In the genomic region with DNA sequence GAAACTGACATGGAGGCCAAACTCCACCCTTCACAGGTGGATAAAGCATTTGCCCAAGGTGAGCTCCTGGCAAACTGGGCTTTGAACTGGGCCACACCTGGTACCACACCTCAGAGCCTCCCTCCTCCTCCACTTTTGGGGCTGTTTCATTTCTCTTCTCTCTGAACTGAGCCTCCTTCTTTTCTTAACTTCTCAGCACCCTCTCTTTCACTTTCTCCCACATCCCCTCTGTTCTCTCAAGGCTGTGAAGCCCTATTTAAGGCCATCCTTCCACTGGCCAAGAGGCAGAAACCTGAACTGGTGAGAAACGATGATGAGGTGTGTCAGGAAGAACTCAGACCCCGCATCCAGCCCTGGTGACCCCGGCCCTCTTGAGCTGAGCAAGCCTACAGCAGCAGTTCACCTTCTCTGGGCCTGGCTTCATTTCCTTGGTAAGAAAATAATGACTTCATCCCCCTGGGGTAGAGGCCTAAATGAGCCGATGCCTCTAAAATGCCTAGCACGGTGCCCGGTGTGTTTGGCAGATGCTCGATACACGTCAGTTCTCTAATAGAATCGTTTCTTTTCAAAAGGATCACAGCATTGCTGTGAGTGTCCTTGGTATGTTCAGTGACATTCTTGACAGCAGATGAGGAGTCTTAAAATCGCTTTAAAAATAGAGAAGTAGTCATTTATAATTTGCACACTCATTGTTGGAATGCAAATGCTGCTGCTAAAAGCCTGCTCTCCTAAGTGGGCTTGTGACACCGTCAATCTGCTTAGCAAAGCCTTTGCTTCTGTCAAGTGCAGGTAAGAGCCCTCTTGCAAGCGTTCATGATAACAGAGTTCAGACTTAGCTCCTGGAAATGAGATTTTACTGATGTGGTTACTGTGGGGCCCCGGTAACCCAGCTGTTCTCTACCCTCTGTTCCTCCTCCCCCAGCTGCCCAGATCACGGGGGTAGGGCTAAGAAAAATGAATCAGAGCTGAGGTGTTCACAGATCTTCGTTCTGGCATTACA, we compare ENCODE assay signal across 9 cellular contexts.
DNase-seq lines count a peak whose midpoint lies in the region; ATAC-seq and TF ChIP-seq lines count a peak whose summit lies in the region.
"Had no signal": no experiment of that assay in that cellular context is flagged by ENCODE, and none has a peak within 500 bp of the region (broad histone marks: within the 10 kb centered on the region; RNA-seq: fewer than 3 reads in every experiment).

No MANE protein-coding gene starts in this region.

- no peaks in the 10 kb centered on the region for H3K79me2 ChIP-seq in PC-3 (ENCODE audit: low read length)

- H3K4me2 ChIP-seq in PC-3 (ENCODE audit: low read length): no peak overlapping the region

- H3K36me3 ChIP-seq in PC-3 (ENCODE audit: low read depth, low read length): no peaks in the 10 kb centered on the region
- H3K36me3 ChIP-seq: uterus had no signal

- no peaks in the 10 kb centered on the region for H3F3A ChIP-seq in PC-3 (ENCODE audit: low read length, unreplicated experiment)

- no TSS peak for BruUV-seq in PC-3 (replicated peaks; lab: Mats Ljungman, UMichigan)

- intact Hi-C loops in PC-3 (cut with micrococcal nuclease): no loop called here

- no peak overlapping the region for H3K4me3 ChIP-seq in PC-3 (ENCODE audit: low read length)
- H3K4me3 ChIP-seq: uterus had no signal

- no peaks in the 10 kb centered on the region for H3K9me2 ChIP-seq in PC-3 (replicated peaks; ENCODE audit: low read length)

- H3K9ac ChIP-seq in PC-3 (ENCODE audit: low read length): no peak overlapping the region

- TF ChIP-seq CTCF in PC-3 (conservative IDR thresholded peaks at IDR 0.05; ENCODE audit: low read depth, low read length): no peak

- H4K20me1 ChIP-seq in PC-3 (ENCODE audit: low read length): no peaks in the 10 kb centered on the region

- peaks cover 65% of the 10 kb centered on the region for H3K27me3 ChIP-seq in PC-3 (ENCODE audit: low read length)
- H3K27me3 ChIP-seq: uterus had no signal

- peak; percentile 52 for DNase-seq in activated CD4-positive, alpha-beta T cell treated with anti-CD3 and anti-CD28 coated beads for 1 hour
- DNase-seq in central memory CD4-positive, alpha-beta T cell: peak; percentile 78
- DNase-seq in stimulated activated CD8-positive, alpha-beta memory T cell treated with anti-CD3 and anti-CD28 coated beads, Interleukin-7, amount 100 ng/mL, for 1 hour (ENCODE audit: low read depth in 2 of 2): peak; percentile 16 to 49
- DNase-seq in KG1 (lab: John Stamatoyannopoulos, UW) (no peak), PC-3 (no peak), globus pallidus (ENCODE audit: low spot score) (no peak)
- DNase-seq: uterus had no signal

- H2AFZ ChIP-seq in PC-3 (ENCODE audit: low read length): no peak overlapping the region

- CTCF ChIA-PET in PC-3 (lab: Charles Lee): no interaction called here

- POLR2A ChIA-PET in PC-3 (lab: Charles Lee; ENCODE audit: unreplicated experiment): no interaction called here

- no peak overlapping the region for H3K27ac ChIP-seq in PC-3 (ENCODE audit: low read length)
- H3K27ac ChIP-seq: uterus had no signal

- no peaks in the 10 kb centered on the region for H3K4me1 ChIP-seq in PC-3 (ENCODE audit: insufficient read depth, low read length)
- H3K4me1 ChIP-seq: uterus had no signal

- no peaks in the 10 kb centered on the region for H3K9me3 ChIP-seq in PC-3 (ENCODE audit: low read length)
- H3K9me3 ChIP-seq: uterus had no signal

- peak; percentile 90 for ATAC-seq in HG02870 (IDR thresholded peaks at IDR 0.05; ENCODE audit: unreplicated experiment)
- ATAC-seq in PC-3: no peak
- no peak for ATAC-seq in HG03196 (IDR thresholded peaks at IDR 0.05; ENCODE audit: unreplicated experiment)

Comparison
In these comparisons a context has a peak if more than half of its experiments do, and no peak if none do; other contexts are left out.
1. DNase-seq: peak in activated CD4-positive, alpha-beta T cell treated with anti-CD3 and anti-CD28 coated beads for 1 hour (single experiment), central memory CD4-positive, alpha-beta T cell (single experiment) and stimulated activated CD8-positive, alpha-beta memory T cell treated with anti-CD3 and anti-CD28 coated beads, Interleukin-7, amount 100 ng/mL, for 1 hour (2 of 2); none in KG1 (single experiment), PC-3 (single experiment) and globus pallidus (single experiment).